Comparison of ENCODE assay signal across 1 cellular context in the genomic region with DNA sequence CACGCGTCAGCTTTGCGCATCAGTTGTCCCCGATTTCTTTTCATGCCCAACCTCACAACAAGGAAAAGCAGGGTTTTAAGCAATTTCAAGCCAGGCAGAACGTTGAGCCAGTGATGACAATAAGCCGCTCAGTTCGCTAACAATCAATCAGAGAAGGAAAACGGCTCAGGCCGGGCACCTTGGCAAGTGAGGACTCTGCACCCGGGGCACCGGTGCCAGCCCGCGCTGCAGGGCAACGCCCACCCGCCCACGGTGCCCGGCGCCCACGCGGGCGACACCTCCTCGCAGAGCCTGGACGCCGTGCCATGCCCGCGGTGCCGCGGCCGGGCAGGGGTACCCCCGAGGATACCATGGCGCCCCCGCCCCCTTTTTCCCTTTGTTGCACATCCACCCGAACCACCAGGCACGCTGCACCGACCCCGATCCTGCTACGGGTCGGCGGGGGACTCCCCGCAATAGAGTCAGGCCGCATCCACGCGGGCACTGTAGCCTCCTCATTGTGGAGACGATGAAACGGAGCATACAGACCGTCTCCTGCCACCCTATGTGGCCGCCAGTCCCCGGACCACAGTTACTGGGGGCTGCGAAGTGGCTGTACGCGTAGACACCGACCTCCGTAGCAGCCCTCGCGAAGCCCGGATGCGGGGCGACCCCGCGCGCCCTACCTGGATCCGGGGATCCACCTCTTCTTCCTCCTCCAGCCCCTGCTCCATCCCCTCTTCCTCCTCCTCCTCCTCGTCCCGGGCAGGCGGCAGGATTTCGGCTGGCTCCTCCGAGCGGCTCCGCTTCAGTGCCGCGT.
TF ChIP-seq lines count a peak whose summit lies in the region.

No MANE protein-coding gene starts in this region.

TF ChIP-seq in HEK293, 187 proteins besides CTCF, POLR2A, EP300 and RAD21 (continued from another document):
- TF ChIP-seq ZNF239 (tag by site-specific recombination; IDR thresholded peaks at IDR 0.05): no peak
- peak; percentile 66 for TF ChIP-seq GLIS2 (tag by site-specific recombination; IDR thresholded peaks at IDR 0.05)
- TF ChIP-seq, protein P1, sequence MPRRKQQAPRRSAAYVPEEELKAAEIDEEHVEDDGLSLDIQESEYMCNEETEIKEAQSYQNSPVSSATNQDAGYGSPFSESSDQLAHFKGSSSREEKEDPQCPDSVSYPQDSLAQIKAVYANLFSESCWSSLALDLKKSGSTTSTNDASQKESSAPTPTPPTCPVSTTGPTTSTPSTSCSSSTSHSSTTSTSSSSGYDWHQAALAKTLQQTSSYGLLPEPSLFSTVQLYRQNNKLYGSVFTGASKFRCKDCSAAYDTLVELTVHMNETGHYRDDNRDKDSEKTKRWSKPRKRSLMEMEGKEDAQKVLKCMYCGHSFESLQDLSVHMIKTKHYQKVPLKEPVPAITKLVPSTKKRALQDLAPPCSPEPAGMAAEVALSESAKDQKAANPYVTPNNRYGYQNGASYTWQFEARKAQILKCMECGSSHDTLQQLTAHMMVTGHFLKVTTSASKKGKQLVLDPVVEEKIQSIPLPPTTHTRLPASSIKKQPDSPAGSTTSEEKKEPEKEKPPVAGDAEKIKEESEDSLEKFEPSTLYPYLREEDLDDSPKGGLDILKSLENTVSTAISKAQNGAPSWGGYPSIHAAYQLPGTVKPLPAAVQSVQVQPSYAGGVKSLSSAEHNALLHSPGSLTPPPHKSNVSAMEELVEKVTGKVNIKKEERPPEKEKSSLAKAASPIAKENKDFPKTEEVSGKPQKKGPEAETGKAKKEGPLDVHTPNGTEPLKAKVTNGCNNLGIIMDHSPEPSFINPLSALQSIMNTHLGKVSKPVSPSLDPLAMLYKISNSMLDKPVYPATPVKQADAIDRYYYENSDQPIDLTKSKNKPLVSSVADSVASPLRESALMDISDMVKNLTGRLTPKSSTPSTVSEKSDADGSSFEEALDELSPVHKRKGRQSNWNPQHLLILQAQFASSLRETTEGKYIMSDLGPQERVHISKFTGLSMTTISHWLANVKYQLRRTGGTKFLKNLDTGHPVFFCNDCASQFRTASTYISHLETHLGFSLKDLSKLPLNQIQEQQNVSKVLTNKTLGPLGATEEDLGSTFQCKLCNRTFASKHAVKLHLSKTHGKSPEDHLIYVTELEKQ (tag by site-specific recombination; IDR thresholded peaks at IDR 0.05; ENCODE audit: borderline replicate concordance): no peak
- no peak; the same call in 1 of the 2 replicates for TF ChIP-seq SP7 (tag by site-specific recombination; IDR thresholded peaks at IDR 0.05)
- no peak for TF ChIP-seq ZNF138 (tag by site-specific recombination; IDR thresholded peaks at IDR 0.05; ENCODE audit: borderline replicate concordance)
- TF ChIP-seq ZNF768 (tag by site-specific recombination; IDR thresholded peaks at IDR 0.05): no peak
- no peak for TF ChIP-seq ZNF704 (tag by site-specific recombination; IDR thresholded peaks at IDR 0.05)
- no peak for TF ChIP-seq ZNF146 (tag by site-specific recombination; IDR thresholded peaks at IDR 0.05)
- no peak for TF ChIP-seq ZNF354C (tag by site-specific recombination; IDR thresholded peaks at IDR 0.05; ENCODE audit: borderline replicate concordance, low read depth)
